Comparison of ENCODE assay signal across 31 cellular contexts in the genomic region with DNA sequence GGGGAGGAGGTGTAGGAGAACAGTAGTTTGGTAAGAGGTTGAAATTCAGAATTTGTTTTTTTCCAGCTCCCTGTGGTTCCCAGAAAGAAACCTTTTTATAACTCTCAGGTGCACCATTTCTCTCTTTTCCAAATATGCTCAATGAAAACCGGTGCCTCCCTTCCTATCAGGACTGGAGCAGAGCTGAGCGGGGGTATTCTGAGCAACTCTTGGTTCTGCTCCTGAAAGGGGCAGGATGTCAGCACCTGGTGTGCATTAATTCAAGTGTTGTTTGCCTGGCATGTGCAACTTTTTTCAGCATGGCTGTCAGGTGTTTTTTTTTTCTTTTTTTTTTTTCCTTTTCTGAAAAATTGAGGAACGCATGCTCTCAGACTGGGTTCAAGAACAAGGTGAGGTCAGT.
"Had no signal": no experiment of that assay in that cellular context is flagged by ENCODE, and none has a peak within 500 bp of the region (broad histone marks: within the 10 kb centered on the region; RNA-seq: fewer than 3 reads in every experiment).

No MANE protein-coding gene starts in this region.

- H3K4me1 Mint-ChIP-seq: activated CD4-positive, alpha-beta T cell treated with anti-CD3 and anti-CD28 coated beads, Interleukin-2, amount 10 ng/mL, durations not matched to agents 24 days and 14 days; activated naive CD4-positive, alpha-beta T cell treated with anti-CD3 and anti-CD28 coated beads, Interleukin-2, amount 10 ng/mL, durations not matched to agents 7 days and 5 days; activated naive CD8-positive, alpha-beta T cell treated with anti-CD3 and anti-CD28 coated beads, Interleukin-2, amount 10 ng/mL, durations not matched to agents 7 days and 5 days; immature natural killer cell; stimulated activated memory B cell treated with anti-CD40 and anti-IgM and Interleukin-4, amounts not matched to agents 10 μg/mL and 1 μg/mL and 100 μg/mL, for 72 hours; stimulated activated naive CD8-positive, alpha-beta T cell treated with anti-CD3 and anti-CD28 coated beads, Interleukin-15, amount 100 ng/mL, for 72 hours had no signal

- H3K4me1 ChIP-seq: right lobe of liver, upper lobe of left lung, vagina had no signal

- H3K36me3 Mint-ChIP-seq: activated CD4-positive, alpha-beta memory T cell treated with anti-CD3 and anti-CD28 coated beads for 36 hours; activated naive CD4-positive, alpha-beta T cell treated with anti-CD3 and anti-CD28 coated beads, Interleukin-2, amount 10 ng/mL, durations not matched to agents 7 days and 5 days; activated naive CD8-positive, alpha-beta T cell treated with anti-CD3 and anti-CD28 coated beads, Interleukin-2, amount 10 ng/mL, durations not matched to agents 7 days and 5 days; immature natural killer cell; stimulated activated memory B cell treated with anti-CD40 and anti-IgM and Interleukin-4, amounts not matched to agents 10 μg/mL and 1 μg/mL and 100 μg/mL, for 72 hours had no signal

- ATAC-seq: activated CD4-positive, CD25-positive, alpha-beta regulatory T cell treated with anti-CD3 and anti-CD28 coated beads, Interleukin-2, amount 50 U/mL, for 24 hours; foreskin keratinocyte; heart left ventricle; right lobe of liver; stimulated activated memory B cell treated with anti-CD40 and anti-IgM and Interleukin-4, amounts not matched to agents 10 μg/mL and 1 μg/mL and 100 μg/mL, for 72 hours; stimulated activated naive CD8-positive, alpha-beta T cell treated with anti-CD3 and anti-CD28 coated beads, Interleukin-15, amount 100 ng/mL, for 72 hours had no signal

- H3K27ac ChIP-seq: foreskin keratinocyte, right lobe of liver, skin epidermis, thyroid gland, upper lobe of left lung, vagina, WERI-Rb-1 had no signal

- FAIRE-seq: kidney had no signal

- H3K27ac Mint-ChIP-seq: activated CD4-positive, alpha-beta memory T cell treated with anti-CD3 and anti-CD28 coated beads for 36 hours; activated CD4-positive, alpha-beta T cell treated with anti-CD3 and anti-CD28 coated beads, Interleukin-2, amount 10 ng/mL, durations not matched to agents 24 days and 14 days; activated naive CD4-positive, alpha-beta T cell treated with anti-CD3 and anti-CD28 coated beads, Interleukin-2, amount 10 ng/mL, durations not matched to agents 7 days and 5 days; activated naive CD8-positive, alpha-beta T cell treated with anti-CD3 and anti-CD28 coated beads, Interleukin-2, amount 10 ng/mL, durations not matched to agents 7 days and 5 days; dendritic cell treated with granulocyte-macrophage colony-stimulating factor and Interleukin-4, amounts not matched to agents 40 ng/mL and 50 ng/mL, for 4 days; immature natural killer cell; nephron; stimulated activated memory B cell treated with anti-CD40 and anti-IgM and Interleukin-4, amounts not matched to agents 10 μg/mL and 1 μg/mL and 100 μg/mL, for 72 hours; stimulated activated naive CD8-positive, alpha-beta T cell treated with anti-CD3 and anti-CD28 coated beads, Interleukin-15, amount 100 ng/mL, for 72 hours had no signal

- H3K27me3 Mint-ChIP-seq: activated CD4-positive, alpha-beta memory T cell treated with anti-CD3 and anti-CD28 coated beads for 36 hours; activated CD4-positive, alpha-beta T cell treated with anti-CD3 and anti-CD28 coated beads, Interleukin-2, amount 10 ng/mL, durations not matched to agents 24 days and 14 days; dendritic cell treated with granulocyte-macrophage colony-stimulating factor and Interleukin-4, amounts not matched to agents 40 ng/mL and 50 ng/mL, for 4 days had no signal

- DNase-seq: activated CD4-positive, alpha-beta memory T cell treated with anti-CD3 and anti-CD28 coated beads for 36 hours; activated CD4-positive, alpha-beta T cell treated with anti-CD3 and anti-CD28 coated beads, Interleukin-2, amount 10 ng/mL, durations not matched to agents 24 days and 14 days; activated CD8-positive, alpha-beta memory T cell treated with anti-CD3 and anti-CD28 coated beads, Interleukin-2, amount 50 U/mL, for 4 hours; activated gamma-delta T cell; activated naive CD4-positive, alpha-beta T cell treated with anti-CD3 and anti-CD28 coated beads, Interleukin-2, amount 10 ng/mL, durations not matched to agents 7 days and 5 days; activated naive CD8-positive, alpha-beta T cell treated with anti-CD3 and anti-CD28 coated beads, Interleukin-2, amount 10 ng/mL, durations not matched to agents 7 days and 5 days; activated T-cell treated with anti-CD3 and anti-CD28 coated beads, Interleukin-2, amount 50 U/mL, for 1 hour; central memory CD4-positive, alpha-beta T cell; foreskin keratinocyte; heart left ventricle; hypothalamus; immature natural killer cell; kidney; left colon; mammary epithelial cell; posterior cingulate gyrus; right lobe of liver; stimulated activated CD4-positive, alpha-beta T cell treated with anti-CD3 and anti-CD28 coated beads, Interleukin-4, amount 100 ng/mL, for 4 hours; stimulated activated CD8-positive, alpha-beta memory T cell treated with anti-CD3 and anti-CD28 coated beads, Interleukin-4, amount 100 ng/mL, for 48 hours; stimulated activated naive CD8-positive, alpha-beta T cell treated with anti-CD3 and anti-CD28 coated beads, Interleukin-15, amount 100 ng/mL, for 72 hours; T-helper 9 cell; thyroid gland; upper lobe of left lung; WERI-Rb-1 had no signal

- H3K9me3 ChIP-seq: esophagus muscularis mucosa, heart left ventricle, right lobe of liver, thyroid gland, upper lobe of left lung, vagina had no signal

- H3K4me3 Mint-ChIP-seq: activated CD4-positive, alpha-beta memory T cell treated with anti-CD3 and anti-CD28 coated beads for 36 hours; activated CD4-positive, alpha-beta T cell treated with anti-CD3 and anti-CD28 coated beads, Interleukin-2, amount 10 ng/mL, durations not matched to agents 24 days and 14 days; activated naive CD4-positive, alpha-beta T cell treated with anti-CD3 and anti-CD28 coated beads, Interleukin-2, amount 10 ng/mL, durations not matched to agents 7 days and 5 days; activated naive CD8-positive, alpha-beta T cell treated with anti-CD3 and anti-CD28 coated beads, Interleukin-2, amount 10 ng/mL, durations not matched to agents 7 days and 5 days; dendritic cell treated with granulocyte-macrophage colony-stimulating factor and Interleukin-4, amounts not matched to agents 40 ng/mL and 50 ng/mL, for 4 days; immature natural killer cell; nephron; stimulated activated memory B cell treated with anti-CD40 and anti-IgM and Interleukin-4, amounts not matched to agents 10 μg/mL and 1 μg/mL and 100 μg/mL, for 72 hours; stimulated activated naive CD8-positive, alpha-beta T cell treated with anti-CD3 and anti-CD28 coated beads, Interleukin-15, amount 100 ng/mL, for 72 hours had no signal

- H3K27me3 ChIP-seq: esophagus muscularis mucosa, foreskin keratinocyte, heart left ventricle, right lobe of liver, thyroid gland, upper lobe of left lung, vagina had no signal

- H3K4me3 ChIP-seq: esophagus muscularis mucosa, heart left ventricle, right lobe of liver, skin epidermis, thyroid gland, upper lobe of left lung, vagina had no signal

- H3K9me3 Mint-ChIP-seq: activated CD4-positive, alpha-beta memory T cell treated with anti-CD3 and anti-CD28 coated beads for 36 hours; activated CD4-positive, alpha-beta T cell treated with anti-CD3 and anti-CD28 coated beads, Interleukin-2, amount 10 ng/mL, durations not matched to agents 24 days and 14 days; activated naive CD4-positive, alpha-beta T cell treated with anti-CD3 and anti-CD28 coated beads, Interleukin-2, amount 10 ng/mL, durations not matched to agents 7 days and 5 days; activated naive CD8-positive, alpha-beta T cell treated with anti-CD3 and anti-CD28 coated beads, Interleukin-2, amount 10 ng/mL, durations not matched to agents 7 days and 5 days; dendritic cell treated with granulocyte-macrophage colony-stimulating factor and Interleukin-4, amounts not matched to agents 40 ng/mL and 50 ng/mL, for 4 days; nephron; stimulated activated memory B cell treated with anti-CD40 and anti-IgM and Interleukin-4, amounts not matched to agents 10 μg/mL and 1 μg/mL and 100 μg/mL, for 72 hours; stimulated activated naive CD8-positive, alpha-beta T cell treated with anti-CD3 and anti-CD28 coated beads, Interleukin-15, amount 100 ng/mL, for 72 hours had no signal

- H3K36me3 ChIP-seq: esophagus muscularis mucosa, heart left ventricle, right lobe of liver, thyroid gland, upper lobe of left lung, vagina, WERI-Rb-1 had no signal
